Comparison of ENCODE assay signal across 12 cellular contexts in the genomic region with DNA sequence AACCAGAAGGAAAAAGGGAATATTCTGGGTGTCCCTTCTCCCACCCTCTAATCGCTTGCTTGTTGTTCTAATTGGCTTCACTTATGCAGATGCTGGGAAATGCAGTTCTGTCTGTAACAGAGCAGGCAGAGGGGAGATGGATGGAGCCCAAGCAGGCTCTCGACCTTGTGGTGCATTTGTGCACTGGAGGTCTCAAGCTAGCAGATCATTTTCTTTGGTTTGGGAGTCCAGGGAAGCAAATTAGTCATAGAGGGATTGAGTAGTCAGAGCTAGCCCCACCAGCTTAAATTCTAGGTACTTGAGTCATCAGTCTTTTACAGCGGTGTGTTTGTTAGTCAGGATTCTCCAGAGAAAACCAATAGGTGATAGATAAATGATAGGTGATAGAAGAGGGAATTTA.
DNase-seq lines count a peak whose midpoint lies in the region; ATAC-seq and TF ChIP-seq lines count a peak whose summit lies in the region.
"Had no signal": no experiment of that assay in that cellular context is flagged by ENCODE, and none has a peak within 500 bp of the region (broad histone marks: within the 10 kb centered on the region; RNA-seq: fewer than 3 reads in every experiment).

No MANE protein-coding gene starts in this region.

- H3K4me1 Mint-ChIP-seq in naive thymus-derived CD4-positive, alpha-beta T cell = no peaks in the 10 kb centered on the region

- TF ChIP-seq RAD21 in HCT116 (IDR thresholded peaks at IDR 0.05; ENCODE audit: low read depth) = no peak

- no peak for TF ChIP-seq POLR2A in HCT116 (IDR thresholded peaks at IDR 0.05; ENCODE audit: borderline replicate concordance, extremely low read depth, insufficient read depth, insufficient read length)

- H3K9me2 ChIP-seq in HCT116 (ENCODE audit: insufficient read depth) = no peaks in the 10 kb centered on the region

- peak; percentile 38; the same call in 1 of the 2 replicates for ATAC-seq in HCT116
- ATAC-seq in right cardiac atrium = no peak
- ATAC-seq in naive thymus-derived CD4-positive, alpha-beta T cell = no peak

- CTCF ChIA-PET in HCT116 (lab: Charles Lee) (no interaction called here), HEK293T (lab: Yijun Ruan, JAX) (no interaction called here)
- CTCF ChIA-PET in naive thymus-derived CD4-positive, alpha-beta T cell (lab: Charles Lee) = no interaction called here

- H3K4me3 ChIP-seq in HCT116 (replicated peaks in 1 of 2; ENCODE audit: low read depth in 1 of 2, low read length in 2 of 2) = no peak overlapping the region
- H3K4me3 ChIP-seq in right cardiac atrium (ENCODE audit: low read length) = no peak overlapping the region
- no peak overlapping the region for H3K4me3 ChIP-seq in naive thymus-derived CD4-positive, alpha-beta T cell (ENCODE audit: low read length)
- H3K4me3 ChIP-seq: BLaER1 had no signal

- no peak overlapping the region for H3K9ac ChIP-seq in HCT116 (ENCODE audit: low read length)
- H3K9ac ChIP-seq: BLaER1 had no signal

- H3K27me3 ChIP-seq in HCT116 (ENCODE audit: insufficient read depth, low read length) = no peaks in the 10 kb centered on the region
- no peaks in the 10 kb centered on the region for H3K27me3 ChIP-seq in right cardiac atrium (ENCODE audit: control insufficient read depth, insufficient read depth)
- no peaks in the 10 kb centered on the region for H3K27me3 ChIP-seq in naive thymus-derived CD4-positive, alpha-beta T cell (ENCODE audit: control insufficient read depth in 2 of 2, insufficient read depth in 2 of 2, low read length in 2 of 2)
- H3K27me3 ChIP-seq: BLaER1 had no signal

- no peak overlapping the region for H3K27ac Mint-ChIP-seq in naive thymus-derived CD4-positive, alpha-beta T cell

- H3K27ac ChIP-seq in HCT116 (ENCODE audit: low read depth, low read length) (no peak overlapping the region), right cardiac atrium (ENCODE audit: low read length) (peak overlapping the region; percentile 80)
- no peak overlapping the region for H3K27ac ChIP-seq in naive thymus-derived CD4-positive, alpha-beta T cell (ENCODE audit: low read depth, low read length)
- H3K27ac ChIP-seq: BLaER1 had no signal

- WGBS in right cardiac atrium = 57% methylated on average over 3 of the region's 3 CpGs

- H3K4me2 ChIP-seq in HCT116 (ENCODE audit: low read length) = peak overlapping the region; percentile 34; the same call in 1 of the 2 replicates
- H3K4me2 ChIP-seq: BLaER1 had no signal

- BruUV-seq in HCT116 (replicated peaks; lab: Mats Ljungman, UMichigan) = no TSS peak

- peaks cover 0 to 21% of the 10 kb centered on the region in 2 experiments; a peak in 1 of 4 replicates for H3K4me1 ChIP-seq in HCT116 (ENCODE audit: control insufficient read depth in 1 of 2, insufficient read depth in 2 of 2, low read length in 2 of 2)
- H3K4me1 ChIP-seq in right cardiac atrium (ENCODE audit: control insufficient read depth, insufficient read depth, low read length) = peaks cover 14% of the 10 kb centered on the region
- H3K4me1 ChIP-seq in naive thymus-derived CD4-positive, alpha-beta T cell (ENCODE audit: control insufficient read depth in 2 of 2, insufficient read depth in 2 of 2, low read length in 2 of 2) = no peaks in the 10 kb centered on the region

- RAD21 ChIA-PET in HCT116 (lab: Charles Lee; ENCODE audit: low non-redundant PET in 1 of 2, low total read pairs in 2 of 2, uncharacterized antibody in 2 of 2, unreplicated experiment in 2 of 2) = no interaction called here

- no peaks in the 10 kb centered on the region for H3K9me3 ChIP-seq in HCT116 (ENCODE audit: control insufficient read depth in 1 of 2, insufficient read depth in 1 of 2, low read depth in 1 of 2, low read length in 2 of 2)
- H3K9me3 ChIP-seq in right cardiac atrium (ENCODE audit: control insufficient read depth, low read length) = no peaks in the 10 kb centered on the region
- no peaks in the 10 kb centered on the region for H3K9me3 ChIP-seq in naive thymus-derived CD4-positive, alpha-beta T cell (ENCODE audit: control insufficient read depth in 2 of 3, low read length in 3 of 3)
- H3K9me3 ChIP-seq: BLaER1 had no signal

- DNase-seq in A172 (ENCODE audit: low spot score) = peak; percentile 94
- peak; percentile 13 for DNase-seq in HCT116 (ENCODE audit: low read depth, low spot score)
- peak; percentile 69 for DNase-seq in amniotic stem cell (lab: John Stamatoyannopoulos, UW)
- no peak for DNase-seq in right cardiac atrium
- no peak for DNase-seq in NCI-H1092 treated with DMSO at 0.1 percent for 48 hours (lab: John Stamatoyannopoulos, UW)
- no peak for DNase-seq in HEK293T (ENCODE audit: extremely low spot score)
- no peak for DNase-seq in naive thymus-derived CD4-positive, alpha-beta T cell
- no peak for DNase-seq in HuH-7.5 (ENCODE audit: low spot score)
- DNase-seq: activated T-cell treated with anti-CD3 and anti-CD28 coated beads, Interleukin-2, amount 50 U/mL, for 1 hour; NCI-H146; substantia nigra had no signal

- no peaks in the 10 kb centered on the region for H3K36me3 ChIP-seq in HCT116 (ENCODE audit: control insufficient read depth in 1 of 2, insufficient read depth in 2 of 2, low read length in 2 of 2)
- H3K36me3 ChIP-seq in naive thymus-derived CD4-positive, alpha-beta T cell (ENCODE audit: control insufficient read depth in 2 of 3, insufficient read depth in 3 of 3, low read length in 3 of 3) = no peaks in the 10 kb centered on the region
- H3K36me3 ChIP-seq: BLaER1 had no signal

- H3K4me3 Mint-ChIP-seq in naive thymus-derived CD4-positive, alpha-beta T cell = no peak overlapping the region

- no peaks in the 10 kb centered on the region for H4K20me1 ChIP-seq in HCT116 (ENCODE audit: insufficient read depth)
- H4K20me1 ChIP-seq: BLaER1 had no signal

- H2AFZ ChIP-seq in HCT116 (ENCODE audit: low read depth, low read length, poor library complexity, severe bottlenecking) = no peak overlapping the region

- no peak for TF ChIP-seq CTCF in HCT116 (IDR thresholded peaks at IDR 0.05 in 2 of 3, conservative IDR thresholded peaks at IDR 0.05 in 1 of 3; ENCODE audit: borderline replicate concordance in 1 of 3, insufficient read depth in 1 of 3, low read depth in 2 of 3, low read length in 2 of 3)

- no peaks in the 10 kb centered on the region for H3K79me2 ChIP-seq in HCT116 (ENCODE audit: insufficient read depth, low read length)

- no peaks in the 10 kb centered on the region for H3K36me3 Mint-ChIP-seq in naive thymus-derived CD4-positive, alpha-beta T cell

- peaks cover 0 to 22% (median 14%) of the 10 kb centered on the region in 5 donors for H3K27me3 Mint-ChIP-seq in naive thymus-derived CD4-positive, alpha-beta T cell

- peaks cover 0 to 1% (median 0%) of the 10 kb centered on the region in 11 donors for H3K9me3 Mint-ChIP-seq in naive thymus-derived CD4-positive, alpha-beta T cell

- POLR2A ChIA-PET in HCT116 (lab: Charles Lee) (no interaction called here), HEK293T (lab: Yijun Ruan, JAX) (no interaction called here)
- POLR2A ChIA-PET in naive thymus-derived CD4-positive, alpha-beta T cell (lab: Charles Lee) = no interaction called here

- intact Hi-C loops in HCT116 (cut with micrococcal nuclease) (no loop called here), right cardiac atrium (cut with DNase I) (no loop called here)
- intact Hi-C loops in naive thymus-derived CD4-positive, alpha-beta T cell (cut with micrococcal nuclease) = no loop called here

TF ChIP-seq in HCT116, 20 proteins besides CTCF, POLR2A, EP300 and RAD21 (continues in another document):
- TF ChIP-seq POLR2AphosphoS5 (IDR thresholded peaks at IDR 0.05; ENCODE audit: low read depth, low read length) (no peak), JUND (IDR thresholded peaks at IDR 0.05) (peak; percentile 17; the same call in 1 of the 2 replicates), EZH2phosphoT487 (IDR thresholded peaks at IDR 0.05; ENCODE audit: borderline replicate concordance) (no peak), SIN3A (IDR thresholded peaks at IDR 0.05; ENCODE audit: low read depth) (no peak)
- TF ChIP-seq, protein P1, sequence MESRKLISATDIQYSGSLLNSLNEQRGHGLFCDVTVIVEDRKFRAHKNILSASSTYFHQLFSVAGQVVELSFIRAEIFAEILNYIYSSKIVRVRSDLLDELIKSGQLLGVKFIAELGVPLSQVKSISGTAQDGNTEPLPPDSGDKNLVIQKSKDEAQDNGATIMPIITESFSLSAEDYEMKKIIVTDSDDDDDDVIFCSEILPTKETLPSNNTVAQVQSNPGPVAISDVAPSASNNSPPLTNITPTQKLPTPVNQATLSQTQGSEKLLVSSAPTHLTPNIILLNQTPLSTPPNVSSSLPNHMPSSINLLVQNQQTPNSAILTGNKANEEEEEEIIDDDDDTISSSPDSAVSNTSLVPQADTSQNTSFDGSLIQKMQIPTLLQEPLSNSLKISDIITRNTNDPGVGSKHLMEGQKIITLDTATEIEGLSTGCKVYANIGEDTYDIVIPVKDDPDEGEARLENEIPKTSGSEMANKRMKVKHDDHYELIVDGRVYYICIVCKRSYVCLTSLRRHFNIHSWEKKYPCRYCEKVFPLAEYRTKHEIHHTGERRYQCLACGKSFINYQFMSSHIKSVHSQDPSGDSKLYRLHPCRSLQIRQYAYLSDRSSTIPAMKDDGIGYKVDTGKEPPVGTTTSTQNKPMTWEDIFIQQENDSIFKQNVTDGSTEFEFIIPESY (IDR thresholded peaks at IDR 0.05; ENCODE audit: extremely low read depth, insufficient replicate concordance, low read length) = no peak

TF ChIP-seq in HEK293T, 16 proteins besides CTCF, POLR2A, EP300 and RAD21:
- TF ChIP-seq SUZ12 (IDR thresholded peaks at IDR 0.05) (no peak), FOXM1 (IDR thresholded peaks at IDR 0.05; ENCODE audit: borderline replicate concordance) (no peak), ARNT (IDR thresholded peaks at IDR 0.05) (no peak), LEF1 (IDR thresholded peaks at IDR 0.05; ENCODE audit: borderline replicate concordance) (no peak), HDGF (IDR thresholded peaks at IDR 0.05; ENCODE audit: borderline replicate concordance) (no peak), ELF4 (IDR thresholded peaks at IDR 0.05) (no peak), L3MBTL2 (conservative IDR thresholded peaks at IDR 0.05) (no peak), SP1 (IDR thresholded peaks at IDR 0.05) (no peak), FOXK2 (IDR thresholded peaks at IDR 0.05) (no peak), BHLHE40 (IDR thresholded peaks at IDR 0.05; ENCODE audit: borderline replicate concordance) (no peak), FOXA1 (IDR thresholded peaks at IDR 0.05) (no peak)
- TF ChIP-seq, protein P2, sequence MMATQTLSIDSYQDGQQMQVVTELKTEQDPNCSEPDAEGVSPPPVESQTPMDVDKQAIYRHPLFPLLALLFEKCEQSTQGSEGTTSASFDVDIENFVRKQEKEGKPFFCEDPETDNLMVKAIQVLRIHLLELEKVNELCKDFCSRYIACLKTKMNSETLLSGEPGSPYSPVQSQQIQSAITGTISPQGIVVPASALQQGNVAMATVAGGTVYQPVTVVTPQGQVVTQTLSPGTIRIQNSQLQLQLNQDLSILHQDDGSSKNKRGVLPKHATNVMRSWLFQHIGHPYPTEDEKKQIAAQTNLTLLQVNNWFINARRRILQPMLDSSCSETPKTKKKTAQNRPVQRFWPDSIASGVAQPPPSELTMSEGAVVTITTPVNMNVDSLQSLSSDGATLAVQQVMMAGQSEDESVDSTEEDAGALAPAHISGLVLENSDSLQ (IDR thresholded peaks at IDR 0.05) = no peak

Comparison
In these comparisons a context has a peak if more than half of its experiments do, and no peak if none do; other contexts are left out.
1. DNase-seq: peak in A172 (single experiment), HCT116 (single experiment) and amniotic stem cell (single experiment); none in right cardiac atrium (0 of 3), NCI-H1092 treated with DMSO at 0.1 percent for 48 hours (single experiment), HEK293T (single experiment), naive thymus-derived CD4-positive, alpha-beta T cell (0 of 9) and HuH-7.5 (single experiment).